ENCODE assay signal across 22 cellular contexts in the genomic region with DNA sequence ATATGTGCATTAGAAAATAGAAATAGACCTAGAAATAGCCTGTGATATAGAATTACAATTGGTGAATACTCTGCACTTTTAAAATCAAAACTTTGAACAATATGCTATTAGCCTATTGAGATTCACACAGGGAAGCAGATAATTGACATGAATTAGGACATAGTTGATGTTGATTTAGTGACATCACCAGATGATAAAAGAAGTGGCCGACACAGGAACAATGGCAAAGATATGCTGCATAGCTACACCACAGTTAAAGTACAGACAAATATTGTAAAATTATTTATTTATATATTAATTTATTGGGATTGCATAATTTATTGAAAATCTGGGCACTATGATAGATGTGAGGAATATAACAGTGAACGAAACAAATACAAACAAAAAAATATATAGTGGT.
"Had no signal": no experiment of that assay in that cellular context is flagged by ENCODE, and none has a peak within 500 bp of the region (broad histone marks: within the 10 kb centered on the region; RNA-seq: fewer than 3 reads in every experiment).

No MANE protein-coding gene starts in this region.

- H3K36me3 ChIP-seq: MG63, SJCRH30 had no signal

- H3K4me1 ChIP-seq: SJCRH30 had no signal

- H3K27ac ChIP-seq: RWPE1, SJCRH30 had no signal

- ATAC-seq: Panc1, SK-N-SH treated with all-trans-retinoic acid at 6 μM for 48 hours, T-helper 17 cell had no signal

- H3K4me3 ChIP-seq: MG63, SJCRH30 had no signal

- H3K9me3 ChIP-seq: MG63, SJCRH30 had no signal

- DNase-seq: KBM-7, MG63, NCI-H1092, NCI-H1105 treated with DMSO at 0.1 percent for 48 hours, NCI-H1417 treated with DMSO at 0.1 percent for 48 hours, NCI-H146, NCI-H187, NCI-H2029, NCI-H2081 treated with DMSO at 0.1 percent for 48 hours, NCI-H2171, NCI-H226, NCI-H446, NCI-H510A, NCI-H524 treated with DMSO at 0.1 percent for 48 hours, NCI-H774, SHP77 treated with DMSO at 0.1 percent for 48 hours, SJCRH30, T-helper 1 cell, T-helper 17 cell had no signal

- H3K27me3 ChIP-seq: MG63, SJCRH30 had no signal
